14 cellular contexts compared by ENCODE assay signal in the genomic region with DNA sequence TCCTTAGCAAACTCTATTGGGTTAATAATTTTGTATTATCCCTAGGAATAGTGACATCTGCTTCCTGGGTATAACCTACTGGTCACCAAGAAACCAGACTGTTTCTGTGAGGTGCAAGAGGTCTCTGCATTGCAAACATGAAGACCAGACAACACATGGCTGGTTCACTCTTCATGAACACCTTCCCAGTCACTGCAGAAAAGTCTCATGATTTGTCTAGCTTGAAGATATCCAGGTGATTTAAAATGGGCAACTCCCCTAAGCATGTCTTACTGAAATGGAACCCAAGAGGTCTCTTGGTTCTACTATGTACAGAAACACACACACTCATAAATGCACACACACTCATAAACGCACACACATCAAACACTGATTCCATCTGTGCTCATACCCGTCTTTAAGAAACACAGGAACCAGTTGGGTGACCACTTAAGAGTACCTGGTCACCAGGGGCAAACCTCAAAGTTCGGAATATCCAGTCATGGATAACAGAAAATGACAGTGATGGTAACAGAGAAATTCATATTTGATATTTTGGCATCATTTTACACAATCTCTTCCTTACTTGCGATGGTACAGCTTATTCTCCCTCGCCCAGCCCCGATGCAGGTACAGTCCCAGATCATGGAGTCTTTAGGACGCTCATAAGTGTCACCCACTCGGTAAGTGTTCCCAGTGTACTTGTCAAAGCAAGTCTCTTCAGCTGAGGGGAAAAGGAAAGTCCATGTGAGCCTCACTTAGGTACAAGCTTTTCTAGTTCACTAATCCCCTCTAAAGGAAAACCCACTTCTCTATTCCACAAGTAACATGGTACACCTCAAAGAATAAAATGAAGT. TPM values are rescaled to one million over a fixed set of nuclear protein-coding genes. Genes with fewer than 3 reads are reported as not detected.
DNase-seq lines count a peak whose midpoint lies in the region; ATAC-seq, FAIRE-seq and TF ChIP-seq lines count a peak whose summit lies in the region.
"Had no signal": no experiment of that assay in that cellular context is flagged by ENCODE, and none has a peak within 500 bp of the region (broad histone marks: within the 10 kb centered on the region; RNA-seq: fewer than 3 reads in every experiment).

No MANE protein-coding gene starts in this region.

- H3K27ac ChIP-seq in A549 (peak overlapping the region; percentile 27 to 66; a peak in 5 of 6 replicates), SK-N-SH (ENCODE audit: low read depth in 2 of 2, low read length in 1 of 2) (peak overlapping the region; percentile 41 to 88), esophagus squamous epithelium (peak overlapping the region; percentile 32 to 92 (median 82))

- peak overlapping the region; percentile 93 for H3K9ac ChIP-seq in SK-N-SH

- no peaks in the 10 kb centered on the region for H3K9me3 Mint-ChIP-seq in nephron
- H3K9me3 Mint-ChIP-seq: activated T-cell treated with anti-CD3 and anti-CD28 coated beads, Interleukin-2, amount 50 U/mL, for 24 hours had no signal

- no peak for TF ChIP-seq EP300 in A549 (IDR thresholded peaks at IDR 0.05)
- no peak for TF ChIP-seq EP300 in SK-N-SH (IDR thresholded peaks at IDR 0.05; ENCODE audit: borderline replicate concordance in 1 of 2, low read depth in 1 of 2, low read length in 1 of 2)

- peaks cover 15% of the 10 kb centered on the region for H3K27me3 Mint-ChIP-seq in nephron (ENCODE audit: low read depth)

- no peak for DNase-seq in A549 (ENCODE audit: low read depth in 1 of 2, low spot score in 1 of 2)
- no peak for DNase-seq in SK-N-SH
- DNase-seq in esophagus squamous epithelium (lab: John Stamatoyannopoulos, UW) = no peak
- DNase-seq in HEK293T (ENCODE audit: extremely low spot score) = no peak
- DNase-seq in stimulated activated CD4-positive, alpha-beta T cell treated with anti-CD3 and anti-CD28 coated beads, Interleukin-4, amount 100 ng/mL, for 1 hour = no peak
- DNase-seq in amygdala (lab: John Stamatoyannopoulos, UW) = no peak
- no peak for DNase-seq in DMS153 (lab: John Stamatoyannopoulos, UW)
- DNase-seq: activated CD4-positive, CD25-positive, alpha-beta regulatory T cell; activated T-cell treated with anti-CD3 and anti-CD28 coated beads, Interleukin-2, amount 50 U/mL, for 24 hours; NCI-H1694; NCI-H82 had no signal

- no peak for FAIRE-seq in A549 (lab: Jason Lieb, UNC)
- FAIRE-seq: GM12891, H1 had no signal

- no peaks in the 10 kb centered on the region for H3K9me2 ChIP-seq in SK-N-SH

- H4K20me1 ChIP-seq in SK-N-SH (ENCODE audit: insufficient read depth) = peaks cover 69% of the 10 kb centered on the region

- H3K36me3 Mint-ChIP-seq in nephron (ENCODE audit: low read depth) = peaks cover 46% of the 10 kb centered on the region

- H3K4me3 ChIP-seq in A549 (peak overlapping the region; percentile 22; the same call in 1 of the 3 replicates), SK-N-SH (ENCODE audit: low read depth in 2 of 2, low read length in 1 of 2) (peak overlapping the region in 1 of 2 experiments; percentile 89; a peak in 3 of 4 replicates), esophagus squamous epithelium (peak overlapping the region in 3 of 4 donors; percentile 62 to 70 (median 69))

- peaks cover 79% of the 10 kb centered on the region for H3K79me2 ChIP-seq in SK-N-SH (ENCODE audit: insufficient read depth)

- H3K4me2 ChIP-seq in A549 = peak overlapping the region; percentile 85
- H3K4me2 ChIP-seq in SK-N-SH = peak overlapping the region; percentile 75

- no peak for TF ChIP-seq POLR2A in A549 (IDR thresholded peaks at IDR 0.05; ENCODE audit: low read length)
- no peak for TF ChIP-seq POLR2A in esophagus squamous epithelium (IDR thresholded peaks at IDR 0.05)

- POLR2A ChIA-PET in A549 (lab: Yijun Ruan, JAX) = interaction anchor here (0.6 to 0.8 kb wide), 2 partner anchors 12 to 397 kb away, joined by 3 to 11 read pairs; no protein-coding TSS in a partner anchor
- POLR2A ChIA-PET in SK-N-SH (lab: Yijun Ruan, JAX) = no interaction called here
- POLR2A ChIA-PET in HEK293T (lab: Yijun Ruan, JAX) = no interaction called here

- TF ChIP-seq CTCF in A549 (IDR thresholded peaks at IDR 0.05) = no peak
- no peak for TF ChIP-seq CTCF in SK-N-SH (IDR thresholded peaks at IDR 0.05)
- TF ChIP-seq CTCF in esophagus squamous epithelium (IDR thresholded peaks at IDR 0.05) = no peak
- TF ChIP-seq CTCF in nephron (IDR thresholded peaks at IDR 0.05; ENCODE audit: unreplicated experiment in 3 of 3) = no peak

- peaks cover 36% of the 10 kb centered on the region for H3K4me1 Mint-ChIP-seq in nephron

- peak overlapping the region in 2 of 3 experiments; percentile 93 for H3K4me3 Mint-ChIP-seq in nephron
- H3K4me3 Mint-ChIP-seq: activated T-cell treated with anti-CD3 and anti-CD28 coated beads, Interleukin-2, amount 50 U/mL, for 24 hours had no signal

- peaks cover 80% of the 10 kb centered on the region for H3F3A ChIP-seq in SK-N-SH (replicated peaks; ENCODE audit: insufficient read depth)

- 79% methylated on average over 8 of the region's 8 CpGs for WGBS in A549 (ENCODE audit: missing lambda C conversion rate)
- 82% methylated on average over 8 of the region's 8 CpGs for WGBS in SK-N-SH (ENCODE audit: low lambda C conversion rate)
- 73 to 74% methylated on average over 8 of the region's 8 CpGs for whole genome bisulfite sequencing in esophagus squamous epithelium, 2 donors

- H3K9me3 ChIP-seq in A549 (no peaks in the 10 kb centered on the region), SK-N-SH (no peaks in the 10 kb centered on the region), esophagus squamous epithelium (no peaks in the 10 kb centered on the region)

- H3K27ac Mint-ChIP-seq in nephron = peak overlapping the region in 1 of 3 experiments; percentile 8
- H3K27ac Mint-ChIP-seq: activated T-cell treated with anti-CD3 and anti-CD28 coated beads, Interleukin-2, amount 50 U/mL, for 24 hours had no signal

- H3K4me1 ChIP-seq in A549 = peaks cover 59% of the 10 kb centered on the region
- H3K4me1 ChIP-seq in SK-N-SH (ENCODE audit: control insufficient read depth in 1 of 2, insufficient read depth in 2 of 2, low read depth in 1 of 2, low read length in 1 of 2) = peaks cover 3 to 38% of the 10 kb centered on the region in 2 experiments; a peak in 3 of 4 replicates
- peaks cover 7 to 40% (median 11%) of the 10 kb centered on the region in 3 donors for H3K4me1 ChIP-seq in esophagus squamous epithelium

- no peak overlapping the region for H2AFZ ChIP-seq in SK-N-SH (ENCODE audit: low read depth)

- no peaks in the 10 kb centered on the region for H3K27me3 ChIP-seq in SK-N-SH (ENCODE audit: insufficient read depth)
- peaks cover 0 to 47% (median 2%) of the 10 kb centered on the region in 4 donors for H3K27me3 ChIP-seq in esophagus squamous epithelium

- H3K36me3 ChIP-seq in SK-N-SH (replicated peaks in 1 of 2; ENCODE audit: control insufficient read depth in 1 of 2, insufficient read depth in 2 of 2, low read length in 1 of 2) = peaks cover 37 to 71% of the 10 kb centered on the region in 2 experiments
- H3K36me3 ChIP-seq in esophagus squamous epithelium = no peaks in the 10 kb centered on the region

- intact Hi-C loops in esophagus squamous epithelium (cut with DNase I) = no loop called here

- CTCF ChIA-PET in A549 (lab: Yijun Ruan, JAX) = interaction anchor here (0.8 kb wide), 1 partner anchor 498 kb away, joined by 4 read pairs; no protein-coding TSS in a partner anchor
- CTCF ChIA-PET in SK-N-SH (lab: Yijun Ruan, JAX) = no interaction called here
- CTCF ChIA-PET in HEK293T (lab: Yijun Ruan, JAX) = interaction anchor here (1.3 kb wide), 1 partner anchor 9 kb away, joined by 4 read pairs; no protein-coding TSS in a partner anchor

- no peak for ATAC-seq in A549

- TF ChIP-seq RAD21 in A549 (conservative IDR thresholded peaks at IDR 0.05 in 1 of 2, IDR thresholded peaks at IDR 0.05 in 1 of 2) (no peak), SK-N-SH (IDR thresholded peaks at IDR 0.05; ENCODE audit: low read length) (no peak)

TF ChIP-seq in A549, 52 proteins besides CTCF, POLR2A, EP300 and RAD21 (continues in another document):
- TF ChIP-seq TFCP2L1 (CRISPR knock-in tag; IDR thresholded peaks at IDR 0.05) (no peak), MYC (IDR thresholded peaks at IDR 0.05; ENCODE audit: borderline replicate concordance, low read length) (no peak)

TF ChIP-seq in SK-N-SH, 30 proteins besides CTCF, POLR2A, EP300 and RAD21 (continues in another document):
- no peak for TF ChIP-seq MXI1 (IDR thresholded peaks at IDR 0.05; ENCODE audit: low read depth, low read length)
- TF ChIP-seq, protein P1, sequence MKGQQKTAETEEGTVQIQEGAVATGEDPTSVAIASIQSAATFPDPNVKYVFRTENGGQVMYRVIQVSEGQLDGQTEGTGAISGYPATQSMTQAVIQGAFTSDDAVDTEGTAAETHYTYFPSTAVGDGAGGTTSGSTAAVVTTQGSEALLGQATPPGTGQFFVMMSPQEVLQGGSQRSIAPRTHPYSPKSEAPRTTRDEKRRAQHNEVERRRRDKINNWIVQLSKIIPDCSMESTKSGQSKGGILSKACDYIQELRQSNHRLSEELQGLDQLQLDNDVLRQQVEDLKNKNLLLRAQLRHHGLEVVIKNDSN (IDR thresholded peaks at IDR 0.05; ENCODE audit: borderline replicate concordance, low read depth) = no peak

TF ChIP-seq in HEK293T, 16 proteins besides CTCF, POLR2A, EP300 and RAD21:
- no peak for TF ChIP-seq ELF4 (IDR thresholded peaks at IDR 0.05)
- TF ChIP-seq FOXM1 (IDR thresholded peaks at IDR 0.05; ENCODE audit: borderline replicate concordance) = no peak
- no peak for TF ChIP-seq L3MBTL2 (conservative IDR thresholded peaks at IDR 0.05)
- no peak for TF ChIP-seq ARNT (IDR thresholded peaks at IDR 0.05)
- no peak for TF ChIP-seq TARDBP (IDR thresholded peaks at IDR 0.05)
- TF ChIP-seq SUZ12 (IDR thresholded peaks at IDR 0.05) = no peak
- TF ChIP-seq SP1 (IDR thresholded peaks at IDR 0.05) = no peak
- TF ChIP-seq BHLHE40 (IDR thresholded peaks at IDR 0.05; ENCODE audit: borderline replicate concordance) = no peak
- TF ChIP-seq HDGF (IDR thresholded peaks at IDR 0.05; ENCODE audit: borderline replicate concordance) = no peak

RNA-seq across cellular contexts. Expression of a gene that starts 2.9 kb away (rescaled TPM):
- polyA plus RNA-seq in A549 (2011; rRNA removed) (500 and 982 TPM in 2 replicates), A549 (2017; fragmentation: RNase III; extraction: RNeasy Plus Mini Kit Qiagen cat#74134 plus additional on column Dnase treatment) (157 to 223 TPM (median 203 TPM) in 3 replicates), SK-N-SH (2012; rRNA removed) (1,637 and 1,671 TPM in 2 replicates)
- 90.1 and 100 TPM in 2 replicates for polyA plus RNA-seq in A549 (2012; cell fraction: cytosol; rRNA removed)
- polyA plus RNA-seq in A549 (2012; cell fraction: nucleus; rRNA removed) = 388 and 415 TPM in 2 replicates
- 1,062 and 1,397 TPM in 2 replicates for polyA minus RNA-seq in A549 (2011; rRNA and poly(A)+ RNA removed)
- 978 and 1,254 TPM in 2 replicates for polyA plus RNA-seq in SK-N-SH (2012; cell fraction: cytosol; rRNA removed)
- 2,323 and 4,066 TPM in 2 replicates for polyA plus RNA-seq in SK-N-SH (2012; cell fraction: nucleus; rRNA removed)
- total RNA-seq in esophagus squamous epithelium = 100 to 1,000 TPM in 2 of 4 donors, 10 to 100 TPM in 2; 15.7 to 393 (median 112) TPM
